Comparison of ENCODE assay signal across 8 cellular contexts in genomic region chr14:77040309-77040994, GRCh38. TPM values are rescaled to one million over a fixed set of nuclear protein-coding genes. Genes with fewer than 3 reads are reported as not detected.
DNase-seq lines count a peak whose midpoint lies in the region; ATAC-seq, FAIRE-seq and TF ChIP-seq lines count a peak whose summit lies in the region.

No MANE protein-coding gene starts in this region.

- intact Hi-C loops in testis (cut with DNase I; ENCODE audit: low total_unique reads) = loop anchor here (5.0 kb wide), 1 partner anchor 123 kb away; no protein-coding TSS in a partner anchor

- no peak for TF ChIP-seq CTCF in omental fat pad (IDR thresholded peaks at IDR 0.05)
- TF ChIP-seq CTCF in testis (IDR thresholded peaks at IDR 0.05) = no peak

- no peaks in the 10 kb centered on the region for H3K9me3 ChIP-seq in SK-N-MC (ENCODE audit: low read depth, low read length)
- H3K9me3 ChIP-seq in testis = no peaks in the 10 kb centered on the region

- no peaks in the 10 kb centered on the region for H3K36me3 ChIP-seq in SK-N-MC (ENCODE audit: insufficient read depth, low read length)
- no peaks in the 10 kb centered on the region for H3K36me3 ChIP-seq in testis (ENCODE audit: low read depth, missing control alignments)

- no peaks in the 10 kb centered on the region for H3K27me3 ChIP-seq in testis

- no peak for TF ChIP-seq POLR2A in testis (IDR thresholded peaks at IDR 0.05)

- WGBS in testis, 2 donors = 0% methylated on average over 23 of the region's 23 CpGs

- ATAC-seq in HG02588 (IDR thresholded peaks at IDR 0.05; ENCODE audit: unreplicated experiment) (peak; percentile 64), omental fat pad (ENCODE audit: low FRiP score) (peak; percentile 60)

- peak overlapping the region; percentile 76 for H3K4me3 ChIP-seq in SK-N-MC
- H3K4me3 ChIP-seq in testis = peak overlapping the region; percentile 37 to 48

- FAIRE-seq in G401.6 (lab: Jason Lieb, UNC) = peak; percentile 88

- H3K4me1 ChIP-seq in testis = peaks cover 85% of the 10 kb centered on the region

- DNase-seq in NCI-H1048 (lab: John Stamatoyannopoulos, UW) (peak; percentile 98), SK-N-MC (ENCODE audit: low read depth, low spot score) (peak; percentile 100), glomerular visceral epithelial cell (ENCODE audit: extremely low spot score) (peak; percentile 99), omental fat pad (ENCODE audit: low spot score) (peak; percentile 100), testis (peak; percentile 99)
- peak; percentile 92 for DNase-seq in activated naive CD4-positive, alpha-beta T cell treated with anti-CD3 and anti-CD28 coated beads, Interleukin-2, amount 50 U/mL, for 16 hours

- H3K9ac ChIP-seq in SK-N-MC (ENCODE audit: insufficient read length) = peak overlapping the region; percentile 44

- peak overlapping the region; percentile 99 for H3K27ac ChIP-seq in SK-N-MC
- peak overlapping the region; percentile 87 to 92 for H3K27ac ChIP-seq in testis

RNA-seq across cellular contexts. Expression of gene IRF2BPL, which starts 11.9 kb away (rescaled TPM):
- total RNA-seq in omental fat pad (10 to 100 TPM; 31.1 to 70.0 (median 34.4) TPM), testis (100 to 1,000 TPM in 1 of 2 donors, 10 to 100 TPM in 1; 94.6 to 120 TPM)
- polyA plus RNA-seq in testis (ENCODE audit: insufficient read depth, low read depth, low replicate concordance) = 30.9 TPM

RNA-seq across cellular contexts. Expression of gene CIPC, which starts 57.6 kb away (rescaled TPM):
- total RNA-seq in omental fat pad = 10 to 100 TPM; 34.2 to 47.3 (median 40.3) TPM
- total RNA-seq in testis = 10 to 100 TPM; 44.5 to 48.3 TPM
- polyA plus RNA-seq in testis (ENCODE audit: insufficient read depth, low read depth, low replicate concordance) = 23.4 TPM

Comparison
In these comparisons a context has a peak if more than half of its experiments do, and no peak if none do; other contexts are left out.
1. Peak in every context shown above with its lines: DNase-seq, ATAC-seq, H3K4me3 ChIP-seq and H3K27ac ChIP-seq.